In genomic region chr19:36916991-36917390, GRCh38 we compare ENCODE assay signal across 7 cellular contexts. TPM values are rescaled to one million over a fixed set of nuclear protein-coding genes. Genes with fewer than 3 reads are reported as not detected.
A peak's percentile ranks its signal among the peaks of the same experiment; 100 is the strongest.
DNase-seq lines count a peak whose midpoint lies in the region; TF ChIP-seq lines count a peak whose summit lies in the region.

No MANE protein-coding gene starts in this region.

- H3K27ac ChIP-seq in Peyer's patch (peak overlapping the region in 2 of 4 donors; percentile 89 to 93), epithelial cell of prostate (peak overlapping the region; percentile 88)

- TF ChIP-seq CTCF in Peyer's patch (IDR thresholded peaks at IDR 0.05), result no peak
- TF ChIP-seq CTCF in nephron progenitor cell (IDR thresholded peaks at IDR 0.05), result no peak

- no peaks in the 10 kb centered on the region for H3K27me3 ChIP-seq in Peyer's patch

- peak overlapping the region; percentile 66 to 86 (median 81) for H3K4me3 ChIP-seq in Peyer's patch

- H3K36me3 ChIP-seq in Peyer's patch, result peaks cover 0 to 34% (median 0%) of the 10 kb centered on the region in 3 donors

- peaks cover 96% of the 10 kb centered on the region for H3K36me3 Mint-ChIP-seq in nephron progenitor cell (ENCODE audit: low read depth)

- peak overlapping the region; percentile 92 for H3K27ac Mint-ChIP-seq in nephron progenitor cell

- DNase-seq in GM04503 (ENCODE audit: low read depth) (peak; percentile 10), Peyer's patch (no peak), epithelial cell of prostate (ENCODE audit: low read depth, low spot score) (peak; percentile 2), nephron progenitor cell (no peak), NK-92 (lab: John Stamatoyannopoulos, UW; ENCODE audit: unreplicated experiment) (no peak), NCI-H1930 (lab: John Stamatoyannopoulos, UW) (no peak), LoVo (ENCODE audit: low spot score) (no peak)

- H3K4me1 Mint-ChIP-seq in nephron progenitor cell, result peaks cover 23% of the 10 kb centered on the region

- TF ChIP-seq POLR2A in Peyer's patch (IDR thresholded peaks at IDR 0.05), result no peak

- H3K9me3 ChIP-seq in Peyer's patch, result peaks cover 0 to 3% (median 0%) of the 10 kb centered on the region in 4 donors

- peak overlapping the region; percentile 96 for H3K4me3 Mint-ChIP-seq in nephron progenitor cell

- no peaks in the 10 kb centered on the region for H3K27me3 Mint-ChIP-seq in nephron progenitor cell (ENCODE audit: low read depth, poor library complexity)

- H3K4me1 ChIP-seq in Peyer's patch, result peaks cover 0 to 11% (median 4%) of the 10 kb centered on the region in 4 donors

- H3K9me3 Mint-ChIP-seq in nephron progenitor cell, result peaks cover 92% of the 10 kb centered on the region

RNA-seq across cellular contexts. Expression of gene ZNF568, which starts 0.9 kb away (rescaled TPM):
- 10 to 100 TPM in 1 of 4 donors, 1 to 10 TPM in 3; 2.7 to 17.3 (median 3.7) TPM for total RNA-seq in Peyer's patch

RNA-seq across cellular contexts. Expression of gene ZNF829, which starts 0.9 kb away (rescaled TPM):
- total RNA-seq in Peyer's patch, result 1 to 10 TPM; 1.1 to 2.0 (median 1.8) TPM

Comparison
In these comparisons a context has a peak if more than half of its experiments do, and no peak if none do; other contexts are left out.
1. DNase-seq: peak in GM04503 (single experiment) and epithelial cell of prostate (single experiment); none in Peyer's patch (0 of 3), nephron progenitor cell (single experiment), NK-92 (single experiment), NCI-H1930 (0 of 2) and LoVo (single experiment).